8 cellular contexts compared by ENCODE assay signal in the genomic region with DNA sequence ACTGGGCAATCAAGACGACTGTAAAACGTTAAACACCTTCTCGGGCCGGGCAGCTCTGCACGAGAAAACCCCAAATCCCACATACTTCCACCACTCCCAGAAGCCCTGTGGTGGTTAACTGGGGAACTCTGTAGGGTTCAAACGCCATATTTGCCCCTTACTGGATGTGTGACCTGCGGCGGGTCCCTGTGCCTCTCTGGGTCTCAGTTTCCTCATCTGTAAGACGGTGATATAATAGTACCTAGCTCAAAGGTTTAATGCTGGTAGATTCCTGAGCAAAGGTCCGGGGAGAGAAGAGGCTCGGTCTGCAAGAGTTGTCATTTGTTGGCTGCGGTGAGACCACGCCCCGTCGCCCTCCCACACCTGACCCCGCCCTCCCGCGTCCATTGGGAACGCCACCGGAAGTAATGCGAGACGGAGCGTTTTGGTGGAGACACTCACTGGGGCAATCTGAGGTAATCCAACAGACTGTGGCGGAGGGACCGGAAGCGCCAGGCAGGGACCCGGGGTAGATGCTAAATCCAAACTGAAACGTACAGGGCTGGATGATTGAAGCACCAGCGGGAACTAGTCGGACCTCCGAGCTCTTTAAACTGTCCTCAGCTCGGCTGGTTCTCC.
DNase-seq lines count a peak whose midpoint lies in the region; ATAC-seq, FAIRE-seq and TF ChIP-seq lines count a peak whose summit lies in the region.

No MANE protein-coding gene starts in this region.

- H3K4me3 ChIP-seq in AG10803 (ENCODE audit: low read length), result peak overlapping the region; percentile 99

- DNase-seq in AG10803 (ENCODE audit: low read depth), result peak; percentile 98
- peak; percentile 95 to 98 for DNase-seq in NCI-H446 (lab: John Stamatoyannopoulos, UW)
- DNase-seq in cerebellar cortex (ENCODE audit: low spot score), result peak; percentile 99
- peak; percentile 99 for DNase-seq in stimulated activated CD4-positive, alpha-beta T cell treated with anti-CD3 and anti-CD28 coated beads, Interleukin-12 subunit alpha, Interleukin-12 subunit beta, amount 100 ng/mL, for 24 hours (ENCODE audit: low read depth in 2 of 2)

- ATAC-seq in GM19043 (IDR thresholded peaks at IDR 0.05; ENCODE audit: low read depth, unreplicated experiment), result peak; percentile 58
- ATAC-seq in HG03354 (IDR thresholded peaks at IDR 0.05; ENCODE audit: poor library complexity, severe bottlenecking, unreplicated experiment), result peak; percentile 84
- peak; percentile 90 to 93 for ATAC-seq in activated CD4-positive, CD25-positive, alpha-beta regulatory T cell treated with anti-CD3 and anti-CD28 coated beads, Interleukin-2, amount 50 U/mL, for 24 hours

- no peak for TF ChIP-seq CTCF in AG10803 (conservative IDR thresholded peaks at IDR 0.05; ENCODE audit: low read length)

- FAIRE-seq in islet of Langerhans (lab: Jason Lieb, UNC), result peak; percentile 36

Comparison
In these comparisons a context has a peak if more than half of its experiments do, and no peak if none do; other contexts are left out.
1. Peak in every context shown above with its lines: DNase-seq, ATAC-seq and H3K4me3 ChIP-seq.